9 cellular contexts compared by ENCODE assay signal in genomic region chr20:33672426-33673114, GRCh38. TPM values are rescaled to one million over a fixed set of nuclear protein-coding genes. Genes with fewer than 3 reads are reported as not detected.
DNase-seq lines count a peak whose midpoint lies in the region; ATAC-seq, FAIRE-seq and TF ChIP-seq lines count a peak whose summit lies in the region.
"Had no signal": no experiment of that assay in that cellular context is flagged by ENCODE, and none has a peak within 500 bp of the region (broad histone marks: within the 10 kb centered on the region; RNA-seq: fewer than 3 reads in every experiment).

No MANE protein-coding gene starts in this region.

- H2BK12ac ChIP-seq in mesenchymal stem cell (ENCODE audit: low read length in 2 of 2): peak overlapping the region in 1 of 2 experiments; percentile 45

- H2BK15ac ChIP-seq in mesenchymal stem cell (ENCODE audit: low read depth, poor library complexity, severe bottlenecking): no peak overlapping the region

- H3K27me3 ChIP-seq in HepG2 (ENCODE audit: control insufficient read depth in 1 of 2, insufficient read depth in 2 of 2, low read length in 2 of 2) (peaks cover 0 to 3% of the 10 kb centered on the region in 2 experiments; a peak in 1 of 5 replicates), right lobe of liver (no peaks in the 10 kb centered on the region), mesenchymal stem cell (ENCODE audit: control insufficient read depth in 1 of 2, insufficient read depth in 1 of 2, low read length in 2 of 2) (no peaks in the 10 kb centered on the region)

- peaks cover 24% of the 10 kb centered on the region for H3K79me2 ChIP-seq in HepG2 (ENCODE audit: insufficient read depth, low read length)

- no peak for TF ChIP-seq RAD21 in HepG2 (CRISPR knock-in tag; IDR thresholded peaks at IDR 0.05)

- WGBS in HepG2 (ENCODE audit: low lambda C conversion rate): 48% methylated on average over 17 of the region's 17 CpGs
- 50% methylated on average over 2 of the region's 17 CpGs for WGBS in right lobe of liver (ENCODE audit: insufficient coverage, low coverage, low lambda C conversion rate, missing lambda C conversion rate)
- 58% methylated on average over 17 of the region's 17 CpGs for WGBS in mesenchymal stem cell

- H3K9ac ChIP-seq in HepG2 (ENCODE audit: insufficient read depth, low read depth, low read length) (peak overlapping the region; percentile 94), mesenchymal stem cell (ENCODE audit: low read length) (peak overlapping the region; percentile 89)

- no peaks in the 10 kb centered on the region for H3K9me3 ChIP-seq in HepG2 (ENCODE audit: low read length)
- no peaks in the 10 kb centered on the region for H3K9me3 ChIP-seq in right lobe of liver
- no peaks in the 10 kb centered on the region for H3K9me3 ChIP-seq in mesenchymal stem cell (ENCODE audit: control insufficient read depth, low read length)

- no peak overlapping the region for H2AK5ac ChIP-seq in mesenchymal stem cell (ENCODE audit: low read length, severe bottlenecking)

- TF ChIP-seq CTCF in HepG2 (CRISPR knock-in tag; IDR thresholded peaks at IDR 0.05) (no peak), right lobe of liver (IDR thresholded peaks at IDR 0.05) (no peak), omental fat pad (IDR thresholded peaks at IDR 0.05) (no peak)
- no peak for TF ChIP-seq CTCF in activated CD8-positive, alpha-beta T cell treated with anti-CD3 and anti-CD28 coated beads for 36 hours (IDR thresholded peaks at IDR 0.05)

- no peak overlapping the region for H2BK5ac ChIP-seq in mesenchymal stem cell (ENCODE audit: low read depth, low read length, poor library complexity, severe bottlenecking)

- no peak overlapping the region for H3K14ac ChIP-seq in mesenchymal stem cell (ENCODE audit: low read length in 2 of 2)

- no peak overlapping the region for H3K4ac ChIP-seq in mesenchymal stem cell (ENCODE audit: low read depth in 1 of 2, low read length in 2 of 2)

- no TSS peak for BruUV-seq in HepG2 (replicated peaks; lab: Mats Ljungman, UMichigan)

- no peak overlapping the region for H2AFZ ChIP-seq in HepG2 (ENCODE audit: low read length)
- no peak overlapping the region for H2AFZ ChIP-seq in mesenchymal stem cell (ENCODE audit: low read depth, low read length)

- no peak overlapping the region for H3K27ac Mint-ChIP-seq in activated CD8-positive, alpha-beta T cell treated with anti-CD3 and anti-CD28 coated beads for 36 hours

- no peaks in the 10 kb centered on the region for H3K9me3 Mint-ChIP-seq in activated CD8-positive, alpha-beta T cell treated with anti-CD3 and anti-CD28 coated beads for 36 hours

- intact Hi-C loops in HepG2 (cut with micrococcal nuclease; ENCODE audit: unreplicated experiment) (loop anchor here (5.0 kb wide), 2 partner anchors 60 to 325 kb away; partner anchors contain the start of gene ZNF341), right lobe of liver (cut with DNase I) (loop anchor here in 1 of 2 donors (10.0 kb wide), 1 partner anchor 52 kb away; the partner anchor contains the start of gene PXMP4)
- intact Hi-C loops in activated CD8-positive, alpha-beta T cell treated with anti-CD3 and anti-CD28 coated beads for 36 hours (cut with micrococcal nuclease): no loop called here

- peak; percentile 1; the same call in 1 of the 3 replicates for ATAC-seq in HepG2
- no peak for ATAC-seq in right lobe of liver
- ATAC-seq in activated CD8-positive, alpha-beta T cell treated with anti-CD3 and anti-CD28 coated beads for 36 hours: no peak
- ATAC-seq in HG02610 (IDR thresholded peaks at IDR 0.05; ENCODE audit: unreplicated experiment): no peak
- no peak for ATAC-seq in HG02870 (IDR thresholded peaks at IDR 0.05; ENCODE audit: unreplicated experiment)
- ATAC-seq in omental fat pad (ENCODE audit: low FRiP score): no peak
- no peak for ATAC-seq in GM21390 (IDR thresholded peaks at IDR 0.05; ENCODE audit: unreplicated experiment)

- H4K20me1 ChIP-seq in HepG2 (ENCODE audit: insufficient read depth, low read length): 0 out of 2 replicates have a peak, but pooled peaks cover 3% of the 10 kb centered on the region

- H3K4me2 ChIP-seq in HepG2 (ENCODE audit: low read depth, low read length) (peak overlapping the region; percentile 83), mesenchymal stem cell (ENCODE audit: low read length, poor library complexity, severe bottlenecking) (peak overlapping the region; percentile 86)

- H3K79me1 ChIP-seq in mesenchymal stem cell (replicated peaks; ENCODE audit: low read length, poor library complexity, severe bottlenecking): peaks cover 20% of the 10 kb centered on the region

- peak overlapping the region; percentile 83 for H3K4me3 Mint-ChIP-seq in activated CD8-positive, alpha-beta T cell treated with anti-CD3 and anti-CD28 coated beads for 36 hours

- CTCF ChIA-PET in HepG2 (lab: Yijun Ruan, JAX; ENCODE audit: low intra/inter-chr PET ratio, low total read pairs): interaction anchor here (0.6 kb wide), 1 partner anchor 61 kb away, joined by 3 read pairs; no protein-coding TSS in a partner anchor
- CTCF ChIA-PET in activated CD8-positive, alpha-beta T cell treated with anti-CD3 and anti-CD28 coated beads for 36 hours (lab: Charles Lee): interaction anchor here (2.5 kb wide), 1 partner anchor 13 kb away, joined by 6 read pairs; no protein-coding TSS in a partner anchor

- H4K91ac ChIP-seq in mesenchymal stem cell (ENCODE audit: low read length): no peak overlapping the region

- H3K27ac ChIP-seq in HepG2 (ENCODE audit: extremely low read length, insufficient read depth, low read length): peak overlapping the region; percentile 81
- H3K27ac ChIP-seq in right lobe of liver: no peak overlapping the region
- peak overlapping the region; percentile 58 for H3K27ac ChIP-seq in mesenchymal stem cell (ENCODE audit: low read length, poor library complexity, severe bottlenecking)

- TF ChIP-seq POLR2A in HepG2 (IDR thresholded peaks at IDR 0.05; ENCODE audit: insufficient read depth in 1 of 2, low read depth in 2 of 2, low read length in 2 of 2) (no peak; a peak in 1 of 4 replicates), right lobe of liver (IDR thresholded peaks at IDR 0.05) (no peak)

- POLR2A ChIA-PET in HepG2 (lab: Yijun Ruan, JAX): interaction anchor here (0.9 to 2.4 kb wide), 5 partner anchors 9 to 229 kb away, joined by 3 to 16 read pairs (median 3); partner anchors contain the start of genes CBFA2T2 and SNTA1
- POLR2A ChIA-PET in activated CD8-positive, alpha-beta T cell treated with anti-CD3 and anti-CD28 coated beads for 36 hours (lab: Charles Lee): interaction anchor here (1.4 to 15.4 kb wide), 3 partner anchors 7 to 229 kb away, joined by 4 to 262 read pairs (median 8); partner anchors contain the start of genes NECAB3 and SNTA1

- no peak overlapping the region for H2BK120ac ChIP-seq in mesenchymal stem cell (ENCODE audit: low read depth, low read length)

- H3K4me1 ChIP-seq in HepG2 (ENCODE audit: insufficient read depth, low read length) (peaks cover 51% of the 10 kb centered on the region), right lobe of liver (peaks cover 0 to 13% (median 3%) of the 10 kb centered on the region in 4 donors), mesenchymal stem cell (ENCODE audit: control insufficient read depth, insufficient read depth, low read depth, low read length) (peaks cover 50% of the 10 kb centered on the region)

- H3K18ac ChIP-seq in mesenchymal stem cell (ENCODE audit: low read depth in 1 of 2, low read length in 2 of 2): peak overlapping the region in 1 of 2 experiments; percentile 13

- peaks cover 24% of the 10 kb centered on the region for H3K4me1 Mint-ChIP-seq in activated CD8-positive, alpha-beta T cell treated with anti-CD3 and anti-CD28 coated beads for 36 hours (ENCODE audit: low read depth)

- DNase-seq in HepG2 (ENCODE audit: low spot score): no peak
- DNase-seq in right lobe of liver: no peak
- DNase-seq in activated CD8-positive, alpha-beta T cell treated with anti-CD3 and anti-CD28 coated beads for 36 hours: no peak
- DNase-seq in mesenchymal stem cell: peak; percentile 51
- DNase-seq in omental fat pad (ENCODE audit: low spot score): no peak

- peak; percentile 18 for FAIRE-seq in HepG2 (lab: Jason Lieb, UNC)

- H3K27me3 Mint-ChIP-seq in activated CD8-positive, alpha-beta T cell treated with anti-CD3 and anti-CD28 coated beads for 36 hours: no peaks in the 10 kb centered on the region

- in situ Hi-C loops in HepG2 (cut with HindIII; ENCODE audit: extremely low pct_ligation_motif_present, low pct_unique_long_range_greater_than_20kb): no loop called here

- H3K36me3 ChIP-seq in HepG2 (replicated peaks in 1 of 2; ENCODE audit: control insufficient read depth in 1 of 2, insufficient read depth in 2 of 2, low read length in 2 of 2) (peaks cover 17 to 48% of the 10 kb centered on the region in 2 experiments), right lobe of liver (peaks cover 0 to 1% (median 0%) of the 10 kb centered on the region in 4 donors), mesenchymal stem cell (ENCODE audit: control insufficient read depth in 1 of 2, insufficient read depth in 2 of 2, low read depth in 1 of 2, low read length in 2 of 2) (peaks cover 39 to 48% of the 10 kb centered on the region in 2 experiments)

- TF ChIP-seq EP300 in HepG2 (IDR thresholded peaks at IDR 0.05; ENCODE audit: low read depth in 2 of 2, low read length in 2 of 2): no peak; a peak in 1 of 4 replicates
- no peak for TF ChIP-seq EP300 in HepG2 (CRISPR knock-in tag; IDR thresholded peaks at IDR 0.05; ENCODE audit: borderline replicate concordance)

- H3K36me3 Mint-ChIP-seq in activated CD8-positive, alpha-beta T cell treated with anti-CD3 and anti-CD28 coated beads for 36 hours (ENCODE audit: low read depth): peaks cover 22% of the 10 kb centered on the region

- H3K23ac ChIP-seq in mesenchymal stem cell (ENCODE audit: low read length in 2 of 2): no peak overlapping the region

- H4K8ac ChIP-seq in mesenchymal stem cell (ENCODE audit: low read length): no peak overlapping the region

- peak overlapping the region; percentile 81 to 96 (median 96) for H3K4me3 ChIP-seq in HepG2 (replicated peaks in 1 of 3; ENCODE audit: insufficient read depth in 1 of 3, low read depth in 2 of 3, low read length in 3 of 3)
- H3K4me3 ChIP-seq in right lobe of liver: no peak overlapping the region
- H3K4me3 ChIP-seq in mesenchymal stem cell (ENCODE audit: insufficient read depth in 1 of 2, low read depth in 1 of 2, low read length in 2 of 2): peak overlapping the region; percentile 76 to 84

RNA-seq across cellular contexts. Expression of gene NECAB3, which starts 1.7 kb away (rescaled TPM):
- total RNA-seq in HepG2 (2016; rRNA removed; fragmentation: Illumina TruSeq; extraction: Trizol) (26.4 and 61.5 TPM in 2 replicates), right lobe of liver (10 to 100 TPM; 13.2 to 21.9 (median 19.2) TPM), omental fat pad (10 to 100 TPM; 19.1 to 29.8 (median 26.8) TPM)
- total RNA-seq in HepG2 (2016; cell fraction: cytosol; rRNA removed; fragmentation: Illumina TruSeq; extraction: Trizol; ENCODE audit: low read depth): 43.9 and 46.0 TPM in 2 replicates
- total RNA-seq in HepG2 (2016; cell fraction: insoluble cytoplasmic fraction; rRNA removed; fragmentation: Illumina TruSeq; extraction: Trizol): 23.2 and 62.1 TPM in 2 replicates
- 62.7 and 67.8 TPM in 2 replicates for total RNA-seq in HepG2 (2016; cell fraction: membrane; rRNA removed; fragmentation: Illumina TruSeq; extraction: Trizol)
- 71.4 and 86.1 TPM in 2 replicates for total RNA-seq in HepG2 (2016; cell fraction: nucleus; rRNA removed; fragmentation: Illumina TruSeq; extraction: Trizol)
- 65.5 and 81.8 TPM in 2 replicates for polyA plus RNA-seq in HepG2 (2011; rRNA removed)
- 30.3 and 70.4 TPM in 2 replicates for polyA plus RNA-seq in HepG2 (2011; cell fraction: cytosol; rRNA removed)
- polyA plus RNA-seq in HepG2 (2011; cell fraction: nucleus; rRNA removed): 585 and 688 TPM in 2 replicates
- polyA plus RNA-seq in HepG2 (2012): 32.0 and 41.2 TPM in 2 replicates
- 18.6 and 21.1 TPM in 2 replicates for polyA plus RNA-seq in HepG2 (2016; cell fraction: cytosol; fragmentation: Illumina TruSeq; extraction: Trizol; ENCODE audit: low read depth)
- polyA plus RNA-seq in HepG2 (2016; cell fraction: insoluble cytoplasmic fraction; fragmentation: Illumina TruSeq; extraction: Trizol; ENCODE audit: low read depth): 21.8 and 29.6 TPM in 2 replicates
- 29.2 TPM in 2 replicates for polyA plus RNA-seq in HepG2 (2016; cell fraction: membrane; fragmentation: Illumina TruSeq; extraction: Trizol; ENCODE audit: low read depth)
- polyA plus RNA-seq in HepG2 (2016; cell fraction: nucleus; fragmentation: Illumina TruSeq; extraction: Trizol; ENCODE audit: insufficient read depth, low read depth): 161 and 163 TPM in 2 replicates
- 148 and 154 TPM in 2 replicates for polyA minus RNA-seq in HepG2 (2011; rRNA and poly(A)+ RNA removed; ENCODE audit: low replicate concordance)
- 27.1 and 33.2 TPM in 2 replicates for polyA minus RNA-seq in HepG2 (2011; cell fraction: cytosol; rRNA and poly(A)+ RNA removed)
- 103 and 112 TPM in 2 replicates for polyA minus RNA-seq in HepG2 (2011; cell fraction: nucleus; rRNA and poly(A)+ RNA removed)
- total RNA-seq in activated CD8-positive, alpha-beta T cell treated with anti-CD3 and anti-CD28 coated beads for 36 hours: 10 to 100 TPM; 13.7 to 16.0 TPM
- 13.7 TPM for polyA plus RNA-seq in mesenchymal stem cell (2013, experiment 1 of 2)
- 12.4 TPM for polyA plus RNA-seq in mesenchymal stem cell (2013, experiment 2 of 2)

RNA-seq across cellular contexts. Expression of gene ACTL10, which starts 5.8 kb away (rescaled TPM):
- not detected in 2 replicates for total RNA-seq in HepG2 (2016; rRNA removed; fragmentation: Illumina TruSeq; extraction: Trizol)
- total RNA-seq in HepG2 (2016; cell fraction: cytosol; rRNA removed; fragmentation: Illumina TruSeq; extraction: Trizol; ENCODE audit: low read depth): not detected in 2 replicates
- total RNA-seq in HepG2 (2016; cell fraction: insoluble cytoplasmic fraction; rRNA removed; fragmentation: Illumina TruSeq; extraction: Trizol): not detected in 2 replicates
- not detected in 2 replicates for total RNA-seq in HepG2 (2016; cell fraction: membrane; rRNA removed; fragmentation: Illumina TruSeq; extraction: Trizol)
- total RNA-seq in HepG2 (2016; cell fraction: nucleus; rRNA removed; fragmentation: Illumina TruSeq; extraction: Trizol): not detected in 2 replicates
- not detected in 2 replicates for polyA plus RNA-seq in HepG2 (2011; rRNA removed)
- polyA plus RNA-seq in HepG2 (2011; cell fraction: cytosol; rRNA removed): not detected in 2 replicates
- not detected in 2 replicates for polyA plus RNA-seq in HepG2 (2011; cell fraction: nucleus; rRNA removed)
- 0.11 and 0.12 TPM in 2 replicates for polyA plus RNA-seq in HepG2 (2012)
- not detected in 2 replicates for polyA plus RNA-seq in HepG2 (2016; cell fraction: cytosol; fragmentation: Illumina TruSeq; extraction: Trizol; ENCODE audit: low read depth)
- polyA plus RNA-seq in HepG2 (2016; cell fraction: insoluble cytoplasmic fraction; fragmentation: Illumina TruSeq; extraction: Trizol; ENCODE audit: low read depth): not detected in 2 replicates
- polyA plus RNA-seq in HepG2 (2016; cell fraction: membrane; fragmentation: Illumina TruSeq; extraction: Trizol; ENCODE audit: low read depth): not detected in 2 replicates
- not detected in 2 replicates for polyA plus RNA-seq in HepG2 (2016; cell fraction: nucleus; fragmentation: Illumina TruSeq; extraction: Trizol; ENCODE audit: insufficient read depth, low read depth)
- 0.12 and 3.5 TPM in 2 replicates for polyA minus RNA-seq in HepG2 (2011; rRNA and poly(A)+ RNA removed; ENCODE audit: low replicate concordance)
- not detected in 2 replicates for polyA minus RNA-seq in HepG2 (2011; cell fraction: cytosol; rRNA and poly(A)+ RNA removed)
- not detected in 2 replicates for polyA minus RNA-seq in HepG2 (2011; cell fraction: nucleus; rRNA and poly(A)+ RNA removed)
- 1 to 10 TPM in 1 of 6 experiments, under 1 TPM in 4, not detected in 1; 0.20 to 1.1 (median 0.56) TPM for total RNA-seq in right lobe of liver
- 1 to 10 TPM; 2.4 TPM for total RNA-seq in activated CD8-positive, alpha-beta T cell treated with anti-CD3 and anti-CD28 coated beads for 36 hours
- polyA plus RNA-seq in mesenchymal stem cell (2013, experiment 1 of 2): not detected
- not detected for polyA plus RNA-seq in mesenchymal stem cell (2013, experiment 2 of 2)
- total RNA-seq in omental fat pad: 1 to 10 TPM; 1.1 to 2.4 (median 1.8) TPM

RNA-seq across cellular contexts. Expression of gene C20orf144, which starts 10.4 kb away (rescaled TPM):
- total RNA-seq in HepG2 (2016; rRNA removed; fragmentation: Illumina TruSeq; extraction: Trizol): 0.09 and 0.14 TPM in 2 replicates
- 0.30 and 0.35 TPM in 2 replicates for total RNA-seq in HepG2 (2016; cell fraction: cytosol; rRNA removed; fragmentation: Illumina TruSeq; extraction: Trizol; ENCODE audit: low read depth)
- total RNA-seq in HepG2 (2016; cell fraction: insoluble cytoplasmic fraction; rRNA removed; fragmentation: Illumina TruSeq; extraction: Trizol): 0.11 TPM in 1 of 2 replicates, not detected in the other
- 0.37 and 0.38 TPM in 2 replicates for total RNA-seq in HepG2 (2016; cell fraction: membrane; rRNA removed; fragmentation: Illumina TruSeq; extraction: Trizol)
- total RNA-seq in HepG2 (2016; cell fraction: nucleus; rRNA removed; fragmentation: Illumina TruSeq; extraction: Trizol): 0.31 and 0.37 TPM in 2 replicates
- polyA plus RNA-seq in HepG2 (2011; rRNA removed): 0.16 TPM in 2 replicates
- 0.17 and 0.29 TPM in 2 replicates for polyA plus RNA-seq in HepG2 (2011; cell fraction: cytosol; rRNA removed)
- polyA plus RNA-seq in HepG2 (2011; cell fraction: nucleus; rRNA removed): 0.18 and 0.24 TPM in 2 replicates
- polyA plus RNA-seq in HepG2 (2012): 0.21 and 0.32 TPM in 2 replicates
- 0.12 and 0.15 TPM in 2 replicates for polyA plus RNA-seq in HepG2 (2016; cell fraction: cytosol; fragmentation: Illumina TruSeq; extraction: Trizol; ENCODE audit: low read depth)
- 0.20 and 0.21 TPM in 2 replicates for polyA plus RNA-seq in HepG2 (2016; cell fraction: insoluble cytoplasmic fraction; fragmentation: Illumina TruSeq; extraction: Trizol; ENCODE audit: low read depth)
- 0.27 and 0.39 TPM in 2 replicates for polyA plus RNA-seq in HepG2 (2016; cell fraction: membrane; fragmentation: Illumina TruSeq; extraction: Trizol; ENCODE audit: low read depth)
- not detected in 2 replicates for polyA plus RNA-seq in HepG2 (2016; cell fraction: nucleus; fragmentation: Illumina TruSeq; extraction: Trizol; ENCODE audit: insufficient read depth, low read depth)
- polyA minus RNA-seq in HepG2 (2011; rRNA and poly(A)+ RNA removed; ENCODE audit: low replicate concordance): 0.58 TPM in 1 of 2 replicates, not detected in the other
- not detected in 2 replicates for polyA minus RNA-seq in HepG2 (2011; cell fraction: cytosol; rRNA and poly(A)+ RNA removed)
- 0.26 TPM in 1 of 2 replicates, not detected in the other for polyA minus RNA-seq in HepG2 (2011; cell fraction: nucleus; rRNA and poly(A)+ RNA removed)
- total RNA-seq in right lobe of liver: under 1 TPM in 1 of 6 experiments, not detected in 5; 0.18 TPM
- under 1 TPM; 0.29 to 0.36 TPM for total RNA-seq in activated CD8-positive, alpha-beta T cell treated with anti-CD3 and anti-CD28 coated beads for 36 hours
- 0.11 TPM for polyA plus RNA-seq in mesenchymal stem cell (2013, experiment 1 of 2)
- 0.04 TPM for polyA plus RNA-seq in mesenchymal stem cell (2013, experiment 2 of 2)
- total RNA-seq in omental fat pad: not detected
- total RNA-seq: kidney epithelial cell had no signal

RNA-seq across cellular contexts. Expression of gene E2F1, which starts 13.6 kb away (rescaled TPM):
- 25.3 and 39.4 TPM in 2 replicates for total RNA-seq in HepG2 (2016; rRNA removed; fragmentation: Illumina TruSeq; extraction: Trizol)
- 23.5 and 26.5 TPM in 2 replicates for total RNA-seq in HepG2 (2016; cell fraction: cytosol; rRNA removed; fragmentation: Illumina TruSeq; extraction: Trizol; ENCODE audit: low read depth)
- total RNA-seq in HepG2 (2016; cell fraction: insoluble cytoplasmic fraction; rRNA removed; fragmentation: Illumina TruSeq; extraction: Trizol): 22.9 and 41.6 TPM in 2 replicates
- total RNA-seq in HepG2 (2016; cell fraction: membrane; rRNA removed; fragmentation: Illumina TruSeq; extraction: Trizol): 49.7 and 51.9 TPM in 2 replicates
- 29.5 and 34.7 TPM in 2 replicates for total RNA-seq in HepG2 (2016; cell fraction: nucleus; rRNA removed; fragmentation: Illumina TruSeq; extraction: Trizol)
- 22.5 and 25.5 TPM in 2 replicates for polyA plus RNA-seq in HepG2 (2011; rRNA removed)
- 14.5 and 25.4 TPM in 2 replicates for polyA plus RNA-seq in HepG2 (2011; cell fraction: cytosol; rRNA removed)
- polyA plus RNA-seq in HepG2 (2011; cell fraction: nucleus; rRNA removed): 50.7 and 66.4 TPM in 2 replicates
- 14.4 and 23.5 TPM in 2 replicates for polyA plus RNA-seq in HepG2 (2012)
- polyA plus RNA-seq in HepG2 (2016; cell fraction: cytosol; fragmentation: Illumina TruSeq; extraction: Trizol; ENCODE audit: low read depth): 39.6 and 41.6 TPM in 2 replicates
- polyA plus RNA-seq in HepG2 (2016; cell fraction: insoluble cytoplasmic fraction; fragmentation: Illumina TruSeq; extraction: Trizol; ENCODE audit: low read depth): 32.3 and 37.3 TPM in 2 replicates
- polyA plus RNA-seq in HepG2 (2016; cell fraction: membrane; fragmentation: Illumina TruSeq; extraction: Trizol; ENCODE audit: low read depth): 56.5 and 59.4 TPM in 2 replicates
- 97.6 and 106 TPM in 2 replicates for polyA plus RNA-seq in HepG2 (2016; cell fraction: nucleus; fragmentation: Illumina TruSeq; extraction: Trizol; ENCODE audit: insufficient read depth, low read depth)
- polyA minus RNA-seq in HepG2 (2011; rRNA and poly(A)+ RNA removed; ENCODE audit: low replicate concordance): 35.0 and 64.5 TPM in 2 replicates
- 7.4 and 10.7 TPM in 2 replicates for polyA minus RNA-seq in HepG2 (2011; cell fraction: cytosol; rRNA and poly(A)+ RNA removed)
- polyA minus RNA-seq in HepG2 (2011; cell fraction: nucleus; rRNA and poly(A)+ RNA removed): 8.0 and 10.6 TPM in 2 replicates
- 1 to 10 TPM in 2 of 6 experiments, under 1 TPM in 4; 0.24 to 8.8 (median 0.77) TPM for total RNA-seq in right lobe of liver
- total RNA-seq in activated CD8-positive, alpha-beta T cell treated with anti-CD3 and anti-CD28 coated beads for 36 hours: 10 to 100 TPM; 71.2 to 72.0 TPM
- polyA plus RNA-seq in mesenchymal stem cell (2013, experiment 1 of 2): 2.2 TPM
- 2.1 TPM for polyA plus RNA-seq in mesenchymal stem cell (2013, experiment 2 of 2)
- 1 to 10 TPM; 1.2 to 1.9 (median 1.5) TPM for total RNA-seq in omental fat pad

RNA-seq across cellular contexts. Expression of gene PXMP4, which starts 47.5 kb away (rescaled TPM):
- total RNA-seq in HepG2 (2016; rRNA removed; fragmentation: Illumina TruSeq; extraction: Trizol): not detected in 2 replicates
- total RNA-seq in HepG2 (2016; cell fraction: cytosol; rRNA removed; fragmentation: Illumina TruSeq; extraction: Trizol; ENCODE audit: low read depth): not detected in 2 replicates
- total RNA-seq in HepG2 (2016; cell fraction: insoluble cytoplasmic fraction; rRNA removed; fragmentation: Illumina TruSeq; extraction: Trizol): not detected in 2 replicates
- not detected in 2 replicates for total RNA-seq in HepG2 (2016; cell fraction: membrane; rRNA removed; fragmentation: Illumina TruSeq; extraction: Trizol)
- total RNA-seq in HepG2 (2016; cell fraction: nucleus; rRNA removed; fragmentation: Illumina TruSeq; extraction: Trizol): not detected in 2 replicates
- not detected in 2 replicates for polyA plus RNA-seq in HepG2 (2011; rRNA removed)
- polyA plus RNA-seq in HepG2 (2011; cell fraction: cytosol; rRNA removed): 0.01 TPM in 1 of 2 replicates, not detected in the other
- polyA plus RNA-seq in HepG2 (2011; cell fraction: nucleus; rRNA removed): not detected in 2 replicates
- 0.07 TPM in 1 of 2 replicates, not detected in the other for polyA plus RNA-seq in HepG2 (2012)
- not detected in 2 replicates for polyA plus RNA-seq in HepG2 (2016; cell fraction: cytosol; fragmentation: Illumina TruSeq; extraction: Trizol; ENCODE audit: low read depth)
- polyA plus RNA-seq in HepG2 (2016; cell fraction: insoluble cytoplasmic fraction; fragmentation: Illumina TruSeq; extraction: Trizol; ENCODE audit: low read depth): not detected in 2 replicates
- polyA plus RNA-seq in HepG2 (2016; cell fraction: membrane; fragmentation: Illumina TruSeq; extraction: Trizol; ENCODE audit: low read depth): not detected in 2 replicates
- polyA plus RNA-seq in HepG2 (2016; cell fraction: nucleus; fragmentation: Illumina TruSeq; extraction: Trizol; ENCODE audit: insufficient read depth, low read depth): not detected in 2 replicates
- 0.20 and 11.4 TPM in 2 replicates for polyA minus RNA-seq in HepG2 (2011; rRNA and poly(A)+ RNA removed; ENCODE audit: low replicate concordance)
- polyA minus RNA-seq in HepG2 (2011; cell fraction: cytosol; rRNA and poly(A)+ RNA removed): not detected in 2 replicates
- not detected in 2 replicates for polyA minus RNA-seq in HepG2 (2011; cell fraction: nucleus; rRNA and poly(A)+ RNA removed)
- total RNA-seq in right lobe of liver: 10 to 100 TPM in 4 of 6 experiments, 1 to 10 TPM in 2; 5.5 to 17.8 (median 12.9) TPM
- 1 to 10 TPM; 6.9 to 7.3 TPM for total RNA-seq in activated CD8-positive, alpha-beta T cell treated with anti-CD3 and anti-CD28 coated beads for 36 hours
- polyA plus RNA-seq in mesenchymal stem cell (2013, experiment 1 of 2): 3.2 TPM
- polyA plus RNA-seq in mesenchymal stem cell (2013, experiment 2 of 2): 2.7 TPM
- 1 to 10 TPM; 3.6 to 8.7 (median 4.8) TPM for total RNA-seq in omental fat pad

Comparison
In these comparisons a context has a peak if more than half of its experiments do, and no peak if none do; other contexts are left out.
1. H3K27ac ChIP-seq: peak in HepG2 (single experiment) and mesenchymal stem cell (single experiment); none in right lobe of liver (0 of 3).
2. H3K4me3 ChIP-seq: peak in HepG2 (3 of 3) and mesenchymal stem cell (2 of 2); none in right lobe of liver (0 of 3).